14 cellular contexts compared by ENCODE assay signal in the genomic region with DNA sequence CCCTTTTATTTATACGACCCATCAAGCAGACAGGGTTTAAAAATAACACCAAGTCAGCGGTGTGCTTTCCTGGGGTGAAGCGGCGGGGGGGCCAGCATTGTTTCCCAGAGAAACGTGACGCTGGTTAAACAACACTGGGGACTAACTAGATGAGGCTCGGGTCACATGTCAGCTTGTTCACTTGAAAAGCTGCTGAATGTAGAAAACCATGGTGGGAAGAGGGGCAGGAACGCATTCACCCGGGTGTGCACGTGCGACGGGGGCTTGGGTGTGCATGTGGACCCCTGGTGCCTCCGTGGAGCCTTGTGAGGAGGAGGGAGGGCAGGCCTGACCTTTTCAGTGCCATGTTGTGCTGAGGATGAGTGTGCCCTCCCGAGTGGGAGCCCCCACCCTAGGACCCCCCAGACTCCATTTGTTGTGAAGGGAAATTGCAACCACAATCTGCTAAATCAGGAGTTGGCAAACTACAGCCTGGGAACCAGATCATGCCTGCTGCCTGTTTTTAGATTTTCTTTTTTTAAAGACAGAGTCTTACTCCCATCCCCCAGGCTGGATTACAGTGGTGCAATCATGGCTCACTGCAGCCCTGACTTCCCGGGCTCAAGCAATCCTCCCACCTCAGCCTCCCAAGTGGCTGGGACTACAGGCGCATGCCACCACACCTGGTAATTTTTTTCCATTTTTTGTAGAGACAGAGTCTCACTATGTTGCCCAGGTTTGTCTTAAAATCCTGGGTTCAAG.
DNase-seq lines count a peak whose midpoint lies in the region; ATAC-seq, FAIRE-seq and TF ChIP-seq lines count a peak whose summit lies in the region.
"Had no signal": no experiment of that assay in that cellular context is flagged by ENCODE, and none has a peak within 500 bp of the region (broad histone marks: within the 10 kb centered on the region; RNA-seq: fewer than 3 reads in every experiment).

No MANE protein-coding gene starts in this region.

- TF ChIP-seq CTCF in coronary artery (IDR thresholded peaks at IDR 0.05) = no peak

- no peak overlapping the region for H2BK12ac ChIP-seq in neuronal stem cell (ENCODE audit: low read length)

- intact Hi-C loops in left cardiac atrium (cut with DNase I) = no loop called here

- H3K79me1 ChIP-seq in neuronal stem cell (ENCODE audit: low read depth, low read length) = no peaks in the 10 kb centered on the region

- no peak overlapping the region for H3K4ac ChIP-seq in neuronal stem cell (ENCODE audit: low read length)

- ATAC-seq in left cardiac atrium = peak; percentile 11 to 47
- no peak for ATAC-seq in GM18511 (IDR thresholded peaks at IDR 0.05; ENCODE audit: unreplicated experiment)
- ATAC-seq: activated CD8-positive, alpha-beta T cell treated with anti-CD3 and anti-CD28 coated beads for 36 hours; esophagus mucosa had no signal

- no peak overlapping the region for H3K4me2 ChIP-seq in neuronal stem cell (ENCODE audit: insufficient read depth, low read length, poor library complexity, severe bottlenecking)

- H4K91ac ChIP-seq in neuronal stem cell (ENCODE audit: low read depth, low read length, poor library complexity) = no peak overlapping the region

- H3K36me3 ChIP-seq in HUES64 (ENCODE audit: insufficient read depth, low read length) = no peaks in the 10 kb centered on the region
- H3K36me3 ChIP-seq in neuronal stem cell (replicated peaks in 1 of 2; ENCODE audit: control insufficient read depth in 2 of 2, insufficient read depth in 2 of 2, low read length in 2 of 2) = no peaks in the 10 kb centered on the region

- H4K8ac ChIP-seq in neuronal stem cell (ENCODE audit: low read depth, low read length) = no peak overlapping the region

- H2BK120ac ChIP-seq in neuronal stem cell (ENCODE audit: low read depth, low read length) = no peak overlapping the region

- no peaks in the 10 kb centered on the region for H3K27me3 ChIP-seq in HUES64 (ENCODE audit: insufficient read depth, low read length)
- H3K27me3 ChIP-seq in neuronal stem cell (ENCODE audit: control insufficient read depth in 3 of 3, insufficient read depth in 3 of 3, low read depth in 1 of 3, low read length in 3 of 3) = no peaks in the 10 kb centered on the region

- no peak overlapping the region for H3K14ac ChIP-seq in neuronal stem cell (ENCODE audit: low read length)

- WGBS in HUES64 = 74% methylated on average over 16 of the region's 16 CpGs
- no CpG with 5 or more reads among the region's 16 CpGs for WGBS in neuronal stem cell (ENCODE audit: extremely low coverage in 2 of 2, insufficient read length in 2 of 2, insufficient replicate concordance in 1 of 2), 2 donors

- H3K4me3 ChIP-seq in HUES64 (ENCODE audit: low read length) = no peak overlapping the region
- peak overlapping the region in 1 of 2 donors; percentile 10 for H3K4me3 ChIP-seq in neuronal stem cell (ENCODE audit: low read length in 2 of 2)
- H3K4me3 ChIP-seq in coronary artery = no peak overlapping the region

- no peak overlapping the region for H3K27ac ChIP-seq in HUES64 (ENCODE audit: low read depth, low read length)
- peak overlapping the region; percentile 87 for H3K27ac ChIP-seq in neuronal stem cell (replicated peaks; ENCODE audit: low read length)
- no peak overlapping the region for H3K27ac ChIP-seq in coronary artery

- peak overlapping the region; percentile 39; the same call in 1 of the 2 replicates for H3K9ac ChIP-seq in HUES64 (ENCODE audit: low read depth, low read length)
- H3K9ac ChIP-seq in neuronal stem cell (ENCODE audit: low read depth, low read length, poor library complexity) = no peak overlapping the region

- DNase-seq in NCI-H69 (lab: John Stamatoyannopoulos, UW) = peak; percentile 49
- DNase-seq in left cardiac atrium = no peak
- peak; percentile 56 for DNase-seq in neuronal stem cell (ENCODE audit: low spot score)
- DNase-seq in coronary artery (ENCODE audit: low spot score) = no peak
- DNase-seq in RCC 7860 (ENCODE audit: low spot score) = no peak
- DNase-seq: activated CD8-positive, alpha-beta T cell treated with anti-CD3 and anti-CD28 coated beads for 36 hours; activated gamma-delta T cell; CD8-positive, alpha-beta memory T cell; central memory CD4-positive, alpha-beta T cell; NCI-H526; SIG-M5 had no signal

- H3K9me3 ChIP-seq in HUES64 (ENCODE audit: insufficient read depth, low read depth, low read length) (no peaks in the 10 kb centered on the region), neuronal stem cell (replicated peaks in 1 of 2; ENCODE audit: control insufficient read depth in 2 of 2, insufficient read depth in 1 of 2, low read depth in 1 of 2, low read length in 2 of 2) (no peaks in the 10 kb centered on the region)

- peak overlapping the region; percentile 82 for H2AFZ ChIP-seq in neuronal stem cell (ENCODE audit: low read length)

- no peak overlapping the region for H2BK5ac ChIP-seq in neuronal stem cell (ENCODE audit: low read length)

- peak overlapping the region; percentile 94 for H3K18ac ChIP-seq in neuronal stem cell (ENCODE audit: low read length)

- FAIRE-seq in RCC 7860 (lab: Jason Lieb, UNC) = no peak

- H3K23ac ChIP-seq in neuronal stem cell (ENCODE audit: low read depth, low read length, poor library complexity) = no peak overlapping the region

- H2BK15ac ChIP-seq in neuronal stem cell (ENCODE audit: low read length) = no peak overlapping the region

- H3K4me1 ChIP-seq in HUES64 (ENCODE audit: insufficient read depth, low read length) = peaks cover 42% of the 10 kb centered on the region
- H3K4me1 ChIP-seq in neuronal stem cell (ENCODE audit: control insufficient read depth in 2 of 2, insufficient read depth in 1 of 2, low read depth in 1 of 2, low read length in 2 of 2) = peaks cover 30 to 43% of the 10 kb centered on the region in 2 donors

- H2AK5ac ChIP-seq in neuronal stem cell (ENCODE audit: low read depth, low read length) = no peak overlapping the region

Comparison
In these comparisons a context has a peak if more than half of its experiments do, and no peak if none do; other contexts are left out.
1. DNase-seq: peak in NCI-H69 (single experiment) and neuronal stem cell (single experiment); none in left cardiac atrium (single experiment), coronary artery (single experiment) and RCC 7860 (single experiment).